ENCODE assay signal across 8 cellular contexts in the genomic region with DNA sequence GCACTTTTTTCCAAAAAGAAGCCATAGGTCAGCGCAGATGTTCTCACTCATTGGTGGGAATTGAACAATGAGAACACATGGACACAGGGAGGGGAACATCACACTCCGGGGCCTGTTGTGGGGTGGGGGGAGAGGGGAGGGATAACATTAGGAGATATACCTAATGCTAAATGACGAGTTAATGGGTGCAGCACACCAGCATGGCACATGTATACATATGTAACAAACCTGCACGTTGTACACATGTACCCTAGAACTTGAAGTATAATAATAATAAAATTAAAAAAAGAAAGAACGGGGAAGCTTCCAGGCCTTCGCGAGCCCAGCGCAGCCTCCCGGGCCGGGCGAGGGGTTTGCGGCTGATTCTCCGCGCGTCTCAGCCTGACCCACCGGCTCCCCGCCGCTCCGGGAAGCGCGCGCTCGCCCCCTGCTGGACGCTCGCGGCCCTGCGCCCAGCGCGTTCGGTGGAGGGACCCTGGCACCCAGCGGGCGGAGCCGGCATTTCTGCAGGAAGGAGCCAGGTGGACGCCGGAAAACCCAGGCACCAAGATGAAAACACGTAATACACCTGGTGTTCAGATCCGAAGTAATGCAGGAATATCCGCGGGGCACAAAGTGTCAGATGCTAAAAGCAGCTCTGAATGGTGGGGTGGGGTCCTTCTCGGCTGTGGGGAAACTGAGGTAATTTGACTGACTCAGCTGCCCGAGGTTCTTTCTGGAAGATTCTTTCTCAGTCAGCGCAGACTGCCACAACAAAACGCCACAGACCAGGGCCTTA.
DNase-seq lines count a peak whose midpoint lies in the region; ATAC-seq, FAIRE-seq and TF ChIP-seq lines count a peak whose summit lies in the region.
"Not testable (repeated sequence)": the region's sequence is repeated elsewhere in the genome, so short reads cannot be mapped to it uniquely, and the experiment has no call there.

No MANE protein-coding gene starts in this region.

- not testable (repeated sequence) for H3K79me2 ChIP-seq in astrocyte (ENCODE audit: insufficient read depth, low read length)

- H3K9ac ChIP-seq in astrocyte (ENCODE audit: low read length), result not testable (repeated sequence)

- H3K4me2 ChIP-seq in astrocyte (ENCODE audit: low read length), result not testable (repeated sequence)

- not testable (repeated sequence) for H4K20me1 ChIP-seq in astrocyte (ENCODE audit: insufficient read depth, low read length)

- not testable (repeated sequence) for H3K9me3 Mint-ChIP-seq in WTC11; astrocyte (ENCODE audit: unreplicated experiment)

- H3K27ac Mint-ChIP-seq in WTC11; astrocyte (ENCODE audit: unreplicated experiment): not testable (repeated sequence)

- not testable (repeated sequence) for H3K4me1 ChIP-seq in astrocyte (ENCODE audit: insufficient read depth, low read length); cardiac muscle cell (ENCODE audit: low read depth)

- DNase-seq in DMS114 treated with DMSO at 0.1 percent for 48 hours (lab: John Stamatoyannopoulos, UW; ENCODE audit: unreplicated experiment), result peak; percentile 48
- peak; percentile 41 to 80 for DNase-seq in NCI-H524 (lab: John Stamatoyannopoulos, UW)
- DNase-seq in WTC11 (ENCODE audit: low spot score), result peak; percentile 90
- peak; percentile 3 for DNase-seq in astrocyte (ENCODE audit: low read depth)
- peak; percentile 63 to 82 for DNase-seq in cardiac muscle cell (ENCODE audit: low read depth in 1 of 2, low spot score in 1 of 2)
- not testable (repeated sequence) for DNase-seq in omental fat pad (ENCODE audit: low spot score)
- DNase-seq in stimulated activated naive CD4-positive, alpha-beta T cell treated with Interleukin-2 at 50 U/mL for 16 hours (lab: John Stamatoyannopoulos, UW), result peak; percentile 30

- H2AFZ ChIP-seq in astrocyte (ENCODE audit: low read depth, low read length), result not testable (repeated sequence)

- TF ChIP-seq CTCF in WTC11 (IDR thresholded peaks at IDR 0.05), result peak; percentile 99
- peak; percentile 79 for TF ChIP-seq CTCF in astrocyte (IDR thresholded peaks at IDR 0.05; ENCODE audit: insufficient read depth, low read depth, low read length)
- TF ChIP-seq CTCF in cardiac muscle cell (IDR thresholded peaks at IDR 0.05; ENCODE audit: low read depth, low read length), result peak; percentile 99
- peak in 2 of 3 donors; percentile 95 to 97 for TF ChIP-seq CTCF in omental fat pad (IDR thresholded peaks at IDR 0.05)

- H3K36me3 Mint-ChIP-seq in WTC11; astrocyte (ENCODE audit: low read depth, unreplicated experiment): not testable (repeated sequence)

- H3K27me3 ChIP-seq in astrocyte (ENCODE audit: insufficient read depth, low read length); cardiac muscle cell: not testable (repeated sequence)

- H3K9me3 ChIP-seq in astrocyte (ENCODE audit: insufficient read depth, low read depth, low read length); cardiac muscle cell (ENCODE audit: low read depth): not testable (repeated sequence)

- not testable (repeated sequence) for H3K4me3 ChIP-seq in astrocyte (ENCODE audit: insufficient read depth, low read depth, low read length); cardiac muscle cell

- H3K27ac ChIP-seq in astrocyte (ENCODE audit: low read depth, low read length); cardiac muscle cell: not testable (repeated sequence)

- FAIRE-seq in astrocyte (lab: Jason Lieb, UNC), result not testable (repeated sequence)

- CTCF ChIA-PET in WTC11 (lab: Charles Lee), result interaction anchor here (0.7 to 5.0 kb wide), 10 partner anchors 28 to 325 kb away, joined by 3 to 46 read pairs (median 4); partner anchors contain the start of gene OLFM1

- not testable (repeated sequence) for H3K27me3 Mint-ChIP-seq in WTC11 (ENCODE audit: low read depth)
- H3K27me3 Mint-ChIP-seq in astrocyte (ENCODE audit: low read depth, unreplicated experiment), result peaks cover 53% of the 10 kb centered on the region

- H3K4me3 Mint-ChIP-seq in WTC11; astrocyte (ENCODE audit: unreplicated experiment): not testable (repeated sequence)

- not testable (repeated sequence) for H3K36me3 ChIP-seq in astrocyte (ENCODE audit: insufficient read depth, low read length); cardiac muscle cell

- ATAC-seq in HG03354 (IDR thresholded peaks at IDR 0.05; ENCODE audit: poor library complexity, severe bottlenecking, unreplicated experiment) (peak; percentile 67), WTC11 (peak; percentile 90), omental fat pad (ENCODE audit: low FRiP score) (peak; percentile 62)

- POLR2A ChIA-PET in WTC11 (lab: Charles Lee), result not testable (repeated sequence)

- H3K4me1 Mint-ChIP-seq in WTC11; astrocyte (ENCODE audit: low read depth, unreplicated experiment): not testable (repeated sequence)

TF ChIP-seq in WTC11, 78 proteins besides CTCF, POLR2A, EP300 and RAD21:
- TF ChIP-seq TP53 (CRISPR knock-in tag; IDR thresholded peaks at IDR 0.05) (0 out of 2 replicates have a peak, but pooled peaks have one; percentile 41), NR3C1 (CRISPR knock-in tag; conservative IDR thresholded peaks at IDR 0.05; ENCODE audit: low read depth) (0 out of 2 replicates have a peak, but pooled peaks have one; percentile 58), TEAD1 (CRISPR knock-in tag; IDR thresholded peaks at IDR 0.05) (0 out of 2 replicates have a peak, but pooled peaks have one; percentile 40), ZBTB43 (CRISPR knock-in tag; IDR thresholded peaks at IDR 0.05) (0 out of 2 replicates have a peak, but pooled peaks have one; percentile 10), ZBTB21 (CRISPR knock-in tag; IDR thresholded peaks at IDR 0.05; ENCODE audit: borderline replicate concordance) (peak; percentile 65; the same call in 1 of the 2 replicates), ETV6 (CRISPR knock-in tag; IDR thresholded peaks at IDR 0.05) (0 out of 2 replicates have a peak, but pooled peaks have one; percentile 50), ZNF138 (CRISPR knock-in tag; conservative IDR thresholded peaks at IDR 0.05) (peak; percentile 45; the same call in 1 of the 2 replicates), USF2 (CRISPR knock-in tag; IDR thresholded peaks at IDR 0.05) (0 out of 2 replicates have a peak, but pooled peaks have one; percentile 18)
- TF ChIP-seq, protein P1, sequence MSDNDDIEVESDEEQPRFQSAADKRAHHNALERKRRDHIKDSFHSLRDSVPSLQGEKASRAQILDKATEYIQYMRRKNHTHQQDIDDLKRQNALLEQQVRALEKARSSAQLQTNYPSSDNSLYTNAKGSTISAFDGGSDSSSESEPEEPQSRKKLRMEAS (CRISPR knock-in tag; IDR thresholded peaks at IDR 0.05), result peak; percentile 46; the same call in 1 of the 2 replicates
- TF ChIP-seq, protein P2, sequence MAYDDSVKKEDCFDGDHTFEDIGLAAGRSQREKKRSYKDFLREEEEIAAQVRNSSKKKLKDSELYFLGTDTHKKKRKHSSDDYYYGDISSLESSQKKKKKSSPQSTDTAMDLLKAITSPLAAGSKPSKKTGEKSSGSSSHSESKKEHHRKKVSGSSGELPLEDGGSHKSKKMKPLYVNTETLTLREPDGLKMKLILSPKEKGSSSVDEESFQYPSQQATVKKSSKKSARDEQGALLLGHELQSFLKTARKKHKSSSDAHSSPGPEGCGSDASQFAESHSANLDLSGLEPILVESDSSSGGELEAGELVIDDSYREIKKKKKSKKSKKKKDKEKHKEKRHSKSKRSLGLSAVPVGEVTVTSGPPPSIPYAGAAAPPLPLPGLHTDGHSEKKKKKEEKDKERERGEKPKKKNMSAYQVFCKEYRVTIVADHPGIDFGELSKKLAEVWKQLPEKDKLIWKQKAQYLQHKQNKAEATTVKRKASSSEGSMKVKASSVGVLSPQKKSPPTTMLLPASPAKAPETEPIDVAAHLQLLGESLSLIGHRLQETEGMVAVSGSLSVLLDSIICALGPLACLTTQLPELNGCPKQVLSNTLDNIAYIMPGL (CRISPR knock-in tag; IDR thresholded peaks at IDR 0.05), result peak; percentile 97
